ENCODE assay signal across 8 cellular contexts in the genomic region with DNA sequence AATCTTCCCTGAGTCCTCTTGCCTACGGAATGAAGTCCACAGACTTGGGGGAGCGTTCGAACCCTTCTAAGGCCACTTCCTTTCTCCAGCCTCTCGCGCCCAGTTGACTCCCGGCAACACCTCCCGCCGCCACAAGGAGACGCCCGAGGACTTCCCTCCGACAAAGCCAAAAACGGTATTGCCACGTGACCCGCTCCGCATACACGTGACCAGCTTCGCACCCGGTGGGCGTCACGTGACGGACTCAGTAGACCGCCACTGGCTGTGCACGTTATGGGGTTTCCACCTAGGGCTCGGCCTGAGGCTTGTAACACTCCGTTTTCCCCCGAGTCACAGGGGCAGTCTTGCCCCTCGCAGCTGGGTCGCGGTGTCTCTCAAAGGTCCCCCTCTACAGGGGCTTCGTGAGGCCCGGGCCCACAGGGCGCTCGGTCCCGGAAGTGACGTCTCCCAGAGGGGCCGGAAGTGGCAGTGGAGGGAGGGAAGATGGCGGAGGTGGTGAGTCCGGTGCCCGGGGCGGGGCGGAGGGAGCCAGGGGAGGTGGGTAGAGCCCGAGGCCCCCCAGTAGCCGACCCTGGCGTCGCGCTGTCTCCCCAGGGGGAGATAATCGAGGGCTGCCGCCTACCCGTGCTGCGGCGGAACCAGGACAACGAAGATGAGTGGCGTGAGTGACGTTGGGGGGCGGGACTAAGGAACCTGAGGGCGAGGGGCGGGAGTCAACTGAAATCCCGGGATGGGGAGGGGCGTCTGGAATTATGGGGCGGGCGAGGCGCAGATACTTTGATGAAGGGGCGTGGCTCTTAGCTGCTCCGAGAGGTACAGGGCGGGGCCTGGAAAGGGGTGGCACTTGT. TPM values are rescaled to one million over a fixed set of nuclear protein-coding genes. Genes with fewer than 3 reads are reported as not detected.
DNase-seq lines count a peak whose midpoint lies in the region; ATAC-seq and TF ChIP-seq lines count a peak whose summit lies in the region.

KAT5 (plus strand) TSS at position 468 of the 848 bp plus-strand sequence; CDS start at position 484, 16 bp downstream.

- H3K9me3 ChIP-seq in BE2C = no peaks in the 10 kb centered on the region

- H3K4me3 ChIP-seq in BE2C (ENCODE audit: low read depth, low read length) (peak within 1 kb of the TSS; percentile 85), choroid plexus epithelial cell (ENCODE audit: low read depth, low read length) (peak within 1 kb of the TSS; percentile 88)

- CTCF ChIA-PET in activated CD4-positive, alpha-beta T cell treated with anti-CD3 and anti-CD28 coated beads for 36 hours (lab: Charles Lee) = interaction anchor here (0.6 to 4.2 kb wide), 40 partner anchors 8 to 1735 kb away, joined by 3 to 37 read pairs (median 4); partner anchors contain the start of genes AP5B1, CCDC85B, FIBP and GAL3ST3

- peak within 1 kb of the TSS; percentile 90 for H3K4me3 Mint-ChIP-seq in activated CD4-positive, alpha-beta T cell treated with anti-CD3 and anti-CD28 coated beads for 36 hours

- H3K4me1 Mint-ChIP-seq in activated CD4-positive, alpha-beta T cell treated with anti-CD3 and anti-CD28 coated beads for 36 hours = peaks cover 27% of the 10 kb centered on the region

- no peaks in the 10 kb centered on the region for H3K27me3 Mint-ChIP-seq in activated CD4-positive, alpha-beta T cell treated with anti-CD3 and anti-CD28 coated beads for 36 hours

- H3K4me1 ChIP-seq in BE2C = peaks cover 4% of the 10 kb centered on the region

- H3K27ac Mint-ChIP-seq in activated CD4-positive, alpha-beta T cell treated with anti-CD3 and anti-CD28 coated beads for 36 hours = peak within 1 kb of the TSS; percentile 96

- peak; percentile 78 for ATAC-seq in HG03439 (IDR thresholded peaks at IDR 0.05; ENCODE audit: unreplicated experiment)
- peak; percentile 86 for ATAC-seq in activated CD4-positive, alpha-beta T cell treated with anti-CD3 and anti-CD28 coated beads for 36 hours

- peaks cover 34% of the 10 kb centered on the region for H3K36me3 Mint-ChIP-seq in activated CD4-positive, alpha-beta T cell treated with anti-CD3 and anti-CD28 coated beads for 36 hours (ENCODE audit: low read depth)

- POLR2A ChIA-PET in activated CD4-positive, alpha-beta T cell treated with anti-CD3 and anti-CD28 coated beads for 36 hours (lab: Charles Lee) = interaction anchor here (0.6 to 1.9 kb wide), 7 partner anchors 9 to 247 kb away, joined by 3 to 17 read pairs (median 4); partner anchors contain the start of genes FIBP, MUS81 and RNASEH2C

- TF ChIP-seq CTCF in BE2C (IDR thresholded peaks at IDR 0.05; ENCODE audit: low read depth, low read length) (peak; percentile 98), choroid plexus epithelial cell (conservative IDR thresholded peaks at IDR 0.05; ENCODE audit: low read depth, low read length) (peak; percentile 98)

- intact Hi-C loops in activated CD4-positive, alpha-beta T cell treated with anti-CD3 and anti-CD28 coated beads for 36 hours (cut with DNase I, micrococcal nuclease) = loop anchor here (1.0 to 5.0 kb wide), 22 partner anchors 8 to 935 kb away; partner anchors contain the start of genes BANF1 (in 2 of the 2), EIF1AD (in 2 of the 2), RNASEH2C (in 2 of the 2) and AP5B1 (in 1 of the 2)

- TF ChIP-seq POLR2A in GM19099 (IDR thresholded peaks at IDR 0.05; ENCODE audit: extremely low read depth, insufficient read length, low read depth) = peak; percentile 82

- peaks cover 38% of the 10 kb centered on the region for H3K36me3 ChIP-seq in BE2C

- DNase-seq in BE2C (peak; percentile 98), NCI-H510A treated with DMSO at 0.1 percent for 48 hours (lab: John Stamatoyannopoulos, UW) (peak; percentile 98), choroid plexus epithelial cell (ENCODE audit: low read depth) (peak; percentile 99), kidney tubule cell (ENCODE audit: low spot score) (peak; percentile 99)
- peak; percentile 99 for DNase-seq in activated CD4-positive, alpha-beta T cell treated with anti-CD3 and anti-CD28 coated beads for 36 hours
- DNase-seq in stimulated activated CD4-positive, alpha-beta T cell treated with anti-CD3 and anti-CD28 coated beads, Interleukin-1b, Interleukin-23, amount 100 ng/mL, for 24 hours (ENCODE audit: low read depth in 4 of 4, low spot score in 1 of 4) = peak; percentile 89 to 97 (median 94)

- no peaks in the 10 kb centered on the region for H3K27me3 ChIP-seq in BE2C

- H3K9me3 Mint-ChIP-seq in activated CD4-positive, alpha-beta T cell treated with anti-CD3 and anti-CD28 coated beads for 36 hours (ENCODE audit: low read depth) = no peaks in the 10 kb centered on the region

RNA-seq across cellular contexts. Expression of gene KAT5, which starts in this region (rescaled TPM):
- 105 TPM for polyA plus RNA-seq in BE2C (2012; ENCODE audit: insufficient read depth, insufficient read length, low read depth)
- 10 to 100 TPM; 56.5 to 65.1 TPM for total RNA-seq in activated CD4-positive, alpha-beta T cell treated with anti-CD3 and anti-CD28 coated beads for 36 hours

Comparison
In these comparisons a context has a peak if more than half of its experiments do, and no peak if none do; other contexts are left out.
1. Peak in every context shown above with its lines: DNase-seq, ATAC-seq and H3K4me3 ChIP-seq.